17 cellular contexts compared by ENCODE assay signal in the genomic region with DNA sequence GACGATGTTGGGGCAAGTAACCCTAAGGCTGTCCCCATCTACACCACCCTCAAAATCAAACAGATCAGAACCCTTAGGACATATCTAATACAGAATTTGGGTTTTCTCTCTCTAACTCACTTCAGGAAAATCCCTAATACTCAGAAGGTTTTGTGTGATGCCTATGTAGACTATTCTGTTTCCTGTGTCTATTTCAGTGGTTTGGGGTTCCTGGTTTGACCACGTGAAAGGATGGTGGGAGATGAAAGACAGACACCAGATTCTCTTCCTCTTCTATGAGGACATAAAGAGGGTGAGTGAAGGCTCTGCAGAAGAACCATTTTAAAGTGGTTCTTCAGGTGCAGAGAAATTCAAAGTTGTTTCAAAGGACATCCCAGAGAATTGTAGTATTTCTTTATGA. TPM values are rescaled to one million over a fixed set of nuclear protein-coding genes. Genes with fewer than 3 reads are reported as not detected.
DNase-seq lines count a peak whose midpoint lies in the region; ATAC-seq and TF ChIP-seq lines count a peak whose summit lies in the region.
"Had no signal": no experiment of that assay in that cellular context is flagged by ENCODE, and none has a peak within 500 bp of the region (broad histone marks: within the 10 kb centered on the region; RNA-seq: fewer than 3 reads in every experiment).

No MANE protein-coding gene starts in this region.

- ATAC-seq in GM18519 (IDR thresholded peaks at IDR 0.05; ENCODE audit: low FRiP score, unreplicated experiment) (peak; percentile 74), GM21390 (IDR thresholded peaks at IDR 0.05; ENCODE audit: unreplicated experiment) (peak; percentile 52), HG03039 (IDR thresholded peaks at IDR 0.05; ENCODE audit: unreplicated experiment) (peak; percentile 64), foreskin keratinocyte (no peak)
- ATAC-seq: activated CD8-positive, alpha-beta memory T cell treated with anti-CD3 and anti-CD28 coated beads, Interleukin-2, amount 10 ng/mL, durations not matched to agents 7 days and 5 days; naive thymus-derived CD4-positive, alpha-beta T cell; right cardiac atrium had no signal

- H3K27ac ChIP-seq in foreskin keratinocyte, result no peak overlapping the region
- H3K27ac ChIP-seq: SK-N-MC had no signal

- DNase-seq in globus pallidus (ENCODE audit: low spot score) (peak; percentile 29), foreskin keratinocyte (no peak), NOMO-1 treated with DMSO at 0.1 percent for 48 hours (lab: John Stamatoyannopoulos, UW; ENCODE audit: unreplicated experiment) (no peak), SHP77 treated with DMSO at 0.1 percent for 48 hours (lab: John Stamatoyannopoulos, UW) (no peak)
- DNase-seq in stimulated activated CD4-positive, alpha-beta T cell treated with anti-CD3 and anti-CD28 coated beads, Interleukin-2, amount 100 ng/mL, for 48 hours, result no peak
- DNase-seq: activated CD8-positive, alpha-beta memory T cell treated with anti-CD3 and anti-CD28 coated beads, Interleukin-2, amount 10 ng/mL, durations not matched to agents 7 days and 5 days; CD4-positive, CD25-positive, alpha-beta regulatory T cell; central memory CD4-positive, alpha-beta T cell; head of caudate nucleus; HFFc6; MM.1S; naive thymus-derived CD4-positive, alpha-beta T cell; right cardiac atrium had no signal

- no peaks in the 10 kb centered on the region for H3K27me3 ChIP-seq in foreskin keratinocyte

- no peaks in the 10 kb centered on the region for H3K4me1 ChIP-seq in foreskin keratinocyte

- no peak for TF ChIP-seq CTCF in foreskin keratinocyte (conservative IDR thresholded peaks at IDR 0.05)

RNA-seq across cellular contexts. Expression of a gene that starts 16.3 kb away (rescaled TPM):
- total RNA-seq in foreskin keratinocyte, result not detected in 2 replicates
- not detected in 2 replicates for polyA plus RNA-seq in foreskin keratinocyte
- total RNA-seq: activated CD8-positive, alpha-beta memory T cell treated with anti-CD3 and anti-CD28 coated beads, Interleukin-2, amount 10 ng/mL, durations not matched to agents 7 days and 5 days; CD4-positive, CD25-positive, alpha-beta regulatory T cell; HFFc6; naive thymus-derived CD4-positive, alpha-beta T cell had no signal
- polyA plus RNA-seq: CD4-positive, CD25-positive, alpha-beta regulatory T cell; naive thymus-derived CD4-positive, alpha-beta T cell had no signal
